ENCODE assay signal across 9 cellular contexts in the genomic region with DNA sequence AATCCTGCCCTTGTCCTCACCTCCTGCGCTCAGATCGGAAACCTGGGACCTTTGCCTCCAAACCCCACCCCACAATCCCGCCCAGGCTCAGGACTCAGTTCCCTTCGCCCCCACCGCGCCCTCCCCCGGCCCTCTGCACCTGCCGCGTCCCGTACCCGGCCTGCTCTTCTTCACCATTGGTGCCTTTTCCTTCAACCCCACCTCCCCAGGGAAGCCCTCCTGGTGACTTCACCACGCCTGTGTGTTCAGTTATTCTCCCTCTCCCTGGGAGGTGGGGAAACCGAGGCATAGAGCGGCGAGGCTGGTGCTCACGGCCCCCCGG. TPM values are rescaled to one million over a fixed set of nuclear protein-coding genes. Genes with fewer than 3 reads are reported as not detected.
DNase-seq lines count a peak whose midpoint lies in the region; ATAC-seq and TF ChIP-seq lines count a peak whose summit lies in the region.
"Had no signal": no experiment of that assay in that cellular context is flagged by ENCODE, and none has a peak within 500 bp of the region (broad histone marks: within the 10 kb centered on the region; RNA-seq: fewer than 3 reads in every experiment).

No MANE protein-coding gene starts in this region.

- TF ChIP-seq EP300 in suprapubic skin (IDR thresholded peaks at IDR 0.05) = no peak

- H3K4me1 Mint-ChIP-seq in stimulated activated naive CD8-positive, alpha-beta T cell treated with anti-CD3 and anti-CD28 coated beads, Interleukin-15, amount 100 ng/mL, for 72 hours = peaks cover 28% of the 10 kb centered on the region

- peak; percentile 37 for ATAC-seq in stimulated activated naive CD8-positive, alpha-beta T cell treated with anti-CD3 and anti-CD28 coated beads, Interleukin-15, amount 100 ng/mL, for 72 hours

- 4% methylated on average over 15 of the region's 17 CpGs for WGBS in suprapubic skin

- no peaks in the 10 kb centered on the region for H3K9me3 ChIP-seq in breast epithelium
- H3K9me3 ChIP-seq in suprapubic skin = no peaks in the 10 kb centered on the region

- H3K4me1 ChIP-seq in breast epithelium = peaks cover 0 to 7% of the 10 kb centered on the region in 2 donors
- peaks cover 33% of the 10 kb centered on the region for H3K4me1 ChIP-seq in suprapubic skin

- in situ Hi-C loops in GM13977 (cut with MboI; ENCODE audit: low pct_unique_long_range_greater_than_20kb, low sequenced_read_pairs, unreplicated experiment) = no loop called here

- no peak overlapping the region for H3K27ac Mint-ChIP-seq in stimulated activated naive CD8-positive, alpha-beta T cell treated with anti-CD3 and anti-CD28 coated beads, Interleukin-15, amount 100 ng/mL, for 72 hours

- no peak overlapping the region for H3K4me3 ChIP-seq in NB4 (ENCODE audit: low read depth, low read length)
- peak overlapping the region in 2 of 3 donors; percentile 27 to 56 for H3K4me3 ChIP-seq in breast epithelium
- no peak overlapping the region for H3K4me3 ChIP-seq in suprapubic skin

- intact Hi-C loops in breast epithelium (cut with DNase I; ENCODE audit: low total_unique reads) = loop anchor here (2.0 to 10.0 kb wide), 3 partner anchors 19 to 127 kb away; a partner anchor contains a TSS

- peak overlapping the region; percentile 29 to 39 for H3K4me3 Mint-ChIP-seq in stimulated activated naive CD8-positive, alpha-beta T cell treated with anti-CD3 and anti-CD28 coated beads, Interleukin-15, amount 100 ng/mL, for 72 hours

- TF ChIP-seq CTCF in NB4 (IDR thresholded peaks at IDR 0.05; ENCODE audit: low read depth, low read length) (no peak), breast epithelium (IDR thresholded peaks at IDR 0.05) (no peak), GM13977 (IDR thresholded peaks at IDR 0.05; ENCODE audit: extremely low read depth, insufficient read depth, missing control alignments) (no peak), suprapubic skin (IDR thresholded peaks at IDR 0.05) (no peak)

- no peak for TF ChIP-seq POLR2A in NB4 (IDR thresholded peaks at IDR 0.05; ENCODE audit: extremely low read depth, insufficient read length)
- no peak for TF ChIP-seq POLR2A in breast epithelium (IDR thresholded peaks at IDR 0.05)
- no peak for TF ChIP-seq POLR2A in suprapubic skin (IDR thresholded peaks at IDR 0.05)

- H3K9me3 Mint-ChIP-seq in stimulated activated naive CD8-positive, alpha-beta T cell treated with anti-CD3 and anti-CD28 coated beads, Interleukin-15, amount 100 ng/mL, for 72 hours = no peaks in the 10 kb centered on the region

- H3K27me3 Mint-ChIP-seq in stimulated activated naive CD8-positive, alpha-beta T cell treated with anti-CD3 and anti-CD28 coated beads, Interleukin-15, amount 100 ng/mL, for 72 hours = peaks cover 81% of the 10 kb centered on the region

- H3K27ac ChIP-seq in breast epithelium (no peak overlapping the region), suprapubic skin (no peak overlapping the region)

- H3K36me3 ChIP-seq in breast epithelium = no peaks in the 10 kb centered on the region
- H3K36me3 ChIP-seq in suprapubic skin = no peaks in the 10 kb centered on the region

- H3K27me3 ChIP-seq in breast epithelium (peaks cover 17 to 85% of the 10 kb centered on the region in 2 donors), suprapubic skin (peaks cover 96% of the 10 kb centered on the region)

- peak; percentile 11 for DNase-seq in activated CD4-positive, alpha-beta T cell treated with anti-CD3 and anti-CD28 coated beads, Interleukin-2, amount 50 U/mL, for 1 hour
- DNase-seq in activated CD4-positive, alpha-beta T cell treated with anti-CD3 and anti-CD28 coated beads for 4 hours = no peak
- DNase-seq in NB4 (ENCODE audit: low read depth) = peak; percentile 48
- DNase-seq in breast epithelium (ENCODE audit: low spot score in 2 of 2) = no peak
- no peak for DNase-seq in stimulated activated naive CD8-positive, alpha-beta T cell treated with anti-CD3 and anti-CD28 coated beads, Interleukin-15, amount 100 ng/mL, for 72 hours
- no peak for DNase-seq in GM13977 (ENCODE audit: low spot score)
- DNase-seq in HCEC 1CT = no peak
- no peak for DNase-seq in suprapubic skin (ENCODE audit: low spot score in 2 of 2)
- DNase-seq: islet precursor cell had no signal

RNA-seq across cellular contexts. Expression of a gene that starts 19.3 kb away (rescaled TPM):
- 10 to 100 TPM; 38.6 to 45.3 (median 42.3) TPM for total RNA-seq in breast epithelium
- total RNA-seq in suprapubic skin = 10 to 100 TPM; 57.2 to 80.9 (median 68.7) TPM

Comparison
In these comparisons a context has a peak if more than half of its experiments do, and no peak if none do; other contexts are left out.
1. DNase-seq: peak in activated CD4-positive, alpha-beta T cell treated with anti-CD3 and anti-CD28 coated beads, Interleukin-2, amount 50 U/mL, for 1 hour (single experiment) and NB4 (single experiment); none in activated CD4-positive, alpha-beta T cell treated with anti-CD3 and anti-CD28 coated beads for 4 hours (0 of 2), breast epithelium (0 of 2), stimulated activated naive CD8-positive, alpha-beta T cell treated with anti-CD3 and anti-CD28 coated beads, Interleukin-15, amount 100 ng/mL, for 72 hours (0 of 2), GM13977 (single experiment), HCEC 1CT (single experiment) and suprapubic skin (0 of 2).
2. H3K4me3 ChIP-seq: peak in breast epithelium (2 of 3); none in NB4 (single experiment) and suprapubic skin (single experiment).